Comparison of ENCODE assay signal across 8 cellular contexts in the genomic region with DNA sequence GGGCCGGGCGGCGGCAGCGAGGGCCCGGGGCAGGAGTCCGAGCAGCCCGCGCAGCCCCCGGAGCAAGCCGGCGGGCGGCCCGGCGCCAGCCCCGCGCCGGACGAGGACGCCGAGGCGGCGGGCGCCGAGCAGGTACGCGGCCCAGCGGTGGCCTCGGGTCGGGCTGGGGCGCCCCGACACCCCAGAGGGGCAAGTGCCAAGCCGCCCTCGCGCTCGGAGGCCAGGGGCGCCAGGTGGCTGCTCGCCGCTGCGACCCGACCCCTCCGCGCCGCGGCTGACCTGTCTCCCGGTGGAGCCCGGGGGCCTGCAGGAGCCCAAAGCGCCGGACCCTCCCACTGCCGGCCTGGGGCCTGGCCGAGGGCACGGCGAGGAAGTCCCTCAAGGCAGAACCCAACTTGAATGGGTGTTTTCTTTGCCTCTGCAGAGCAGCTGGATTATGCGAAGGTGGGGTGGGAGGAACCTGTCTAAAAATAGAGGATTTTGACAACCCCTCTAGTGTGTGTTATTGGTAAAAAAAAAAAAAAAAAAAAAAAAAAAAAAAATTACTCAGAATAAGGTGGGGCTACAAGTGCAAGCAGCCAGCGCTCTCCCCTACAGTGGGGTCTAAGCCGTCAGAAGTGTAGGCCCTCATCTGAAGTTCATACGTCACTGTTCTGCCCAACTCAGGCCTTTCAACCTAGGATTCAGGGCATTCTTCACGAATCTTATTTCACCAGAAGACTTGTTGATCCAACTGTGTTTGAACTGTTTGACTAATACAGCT. TPM values are rescaled to one million over a fixed set of nuclear protein-coding genes. Genes with fewer than 3 reads are reported as not detected.
A peak's percentile ranks its signal among the peaks of the same experiment; 100 is the strongest.
DNase-seq lines count a peak whose midpoint lies in the region; ATAC-seq, FAIRE-seq and TF ChIP-seq lines count a peak whose summit lies in the region.

No MANE protein-coding gene starts in this region.

- DNase-seq in GDM1 (lab: John Stamatoyannopoulos, UW) (peak; percentile 20), WTC11 (ENCODE audit: low spot score) (peak; percentile 50), H1 (ENCODE audit: low read depth in 1 of 2, low spot score in 2 of 2) (peak in 1 of 2 experiments; percentile 70), type B pancreatic cell (ENCODE audit: extremely low spot score, unreplicated experiment) (no peak), mucosa of gallbladder (ENCODE audit: low spot score) (no peak)

- peaks cover 7% of the 10 kb centered on the region for H3K23me2 ChIP-seq in H1 (ENCODE audit: low read depth, low read length)

- WGBS in HUES64 = 3% methylated on average over 56 of the region's 57 CpGs
- 11% methylated on average over 24 of the region's 57 CpGs; no CpG with 5 or more reads in 1 of the 2 experiments for WGBS in H1 (ENCODE audit: extremely low coverage in 1 of 2, insufficient coverage in 1 of 2, insufficient read length in 1 of 2, insufficient replicate concordance in 2 of 2, low coverage in 1 of 2, low lambda C conversion rate in 2 of 2, missing lambda C conversion rate in 1 of 2), 2 experiments
- 3 to 4% methylated on average over 24 to 52 of the region's 57 CpGs for WGBS in mesodermal cell (ENCODE audit: insufficient coverage in 2 of 2), 2 experiments

- H3K27me3 ChIP-seq in HUES64 (ENCODE audit: insufficient read depth, low read length) (peaks cover 9% of the 10 kb centered on the region), H1 (replicated peaks in 1 of 4; ENCODE audit: control insufficient read depth in 3 of 4, extremely low read depth in 1 of 4, insufficient read depth in 3 of 4, low read length in 3 of 4) (no peaks in the 10 kb centered on the region; a peak in 1 of 7 replicates)

- no peak overlapping the region for H2BK120ac ChIP-seq in H1 (replicated peaks; ENCODE audit: low read depth, low read length)

- H3K27me3 Mint-ChIP-seq in WTC11 (ENCODE audit: low read depth) = no peaks in the 10 kb centered on the region
- no peaks in the 10 kb centered on the region for H3K27me3 Mint-ChIP-seq in type B pancreatic cell

- H2BK5ac ChIP-seq in H1 (ENCODE audit: low read depth, low read length) = no peak overlapping the region

- no peaks in the 10 kb centered on the region for H4K20me1 ChIP-seq in H1 (replicated peaks in 1 of 2; ENCODE audit: control insufficient read depth in 1 of 2, insufficient read depth in 2 of 2, low read length in 2 of 2)

- ATAC-seq in GM21526 (IDR thresholded peaks at IDR 0.05; ENCODE audit: low FRiP score, unreplicated experiment) (peak; percentile 42), WTC11 (peak; percentile 51)

- no peak overlapping the region for H3K27ac Mint-ChIP-seq in WTC11
- peak overlapping the region; percentile 57 for H3K27ac Mint-ChIP-seq in type B pancreatic cell

- H3K4me1 ChIP-seq in HUES64 (ENCODE audit: insufficient read depth, low read length) = peaks cover 9% of the 10 kb centered on the region; the same call in 1 of the 2 replicates
- H3K4me1 ChIP-seq in H1 (replicated peaks in 1 of 4; ENCODE audit: control insufficient read depth in 3 of 4, insufficient read depth in 4 of 4, low read length in 3 of 4) = peaks cover 1 to 6% (median 2%) of the 10 kb centered on the region in 4 experiments; a peak in 4 of 7 replicates
- peaks cover 11% of the 10 kb centered on the region for H3K4me1 ChIP-seq in mesodermal cell (ENCODE audit: control insufficient read depth, insufficient read depth, low read length, poor library complexity, severe bottlenecking)

- H3K18ac ChIP-seq in H1 (ENCODE audit: extremely low read depth, low read length) = no peak overlapping the region; the same call in 1 of the 2 replicates

- no peak overlapping the region for H3K27ac ChIP-seq in HUES64 (ENCODE audit: low read depth, low read length)
- H3K27ac ChIP-seq in H1 (ENCODE audit: low read depth, low read length) = no peak overlapping the region
- H3K27ac ChIP-seq in mesodermal cell (ENCODE audit: low read depth, low read length, severe bottlenecking) = no peak overlapping the region

- H2BK20ac ChIP-seq in H1 (ENCODE audit: low read length) = no peak overlapping the region

- peak overlapping the region; percentile 69 for H3K4me3 ChIP-seq in HUES64 (ENCODE audit: low read length)
- peak overlapping the region; percentile 61 to 89 (median 74) for H3K4me3 ChIP-seq in H1 (ENCODE audit: extremely low read depth in 1 of 4, insufficient read depth in 2 of 4, low read depth in 3 of 4, low read length in 4 of 4)
- peak overlapping the region; percentile 57 for H3K4me3 ChIP-seq in mesodermal cell (ENCODE audit: extremely low read depth, insufficient read depth, low read length, poor library complexity, severe bottlenecking)

- TF ChIP-seq EP300 in H1 (IDR thresholded peaks at IDR 0.05; ENCODE audit: borderline replicate concordance in 1 of 2, low read depth in 2 of 2, low read length in 2 of 2) = no peak

- H2AFZ ChIP-seq in H1 (ENCODE audit: low read length) = no peak overlapping the region

- no peak overlapping the region for H3K14ac ChIP-seq in H1 (ENCODE audit: insufficient read length)

- CTCF ChIA-PET in WTC11 (lab: Charles Lee) (interaction anchor here (2.0 kb wide), 1 partner anchor 11 kb away, joined by 5 read pairs; no protein-coding TSS in a partner anchor), H1 (lab: Charles Lee; ENCODE audit: partially characterized antibody) (interaction anchor here (0.6 to 1.3 kb wide), 4 partner anchors 21 to 245 kb away, joined by 3 read pairs; no protein-coding TSS in a partner anchor)

- no peak overlapping the region for H3K4ac ChIP-seq in H1 (replicated peaks; ENCODE audit: insufficient read length, low read depth, low read length)

- H3K23ac ChIP-seq in H1 (ENCODE audit: insufficient read length) = no peak overlapping the region

- H3K56ac ChIP-seq in H1 (replicated peaks; ENCODE audit: insufficient read length, low read depth, low read length) = no peak overlapping the region

- H3K4me1 Mint-ChIP-seq in WTC11 (peaks cover 40% of the 10 kb centered on the region), type B pancreatic cell (ENCODE audit: unreplicated experiment) (peaks cover 27% of the 10 kb centered on the region)

- H3K4me2 ChIP-seq in H1 (ENCODE audit: insufficient read depth in 1 of 2, low read depth in 2 of 2, low read length in 2 of 2) = peak overlapping the region; percentile 82 to 91

- H2BK12ac ChIP-seq in H1 (ENCODE audit: low read depth, low read length) = no peak overlapping the region

- no peak for FAIRE-seq in H1 (lab: Jason Lieb, UNC)

- H2AK5ac ChIP-seq in H1 (ENCODE audit: low read depth, low read length) = no peak overlapping the region

- H3K4me3 Mint-ChIP-seq in WTC11 = peak overlapping the region; percentile 73
- H3K4me3 Mint-ChIP-seq in type B pancreatic cell = peak overlapping the region; percentile 87

- H3K9me3 Mint-ChIP-seq in WTC11 (no peaks in the 10 kb centered on the region), type B pancreatic cell (no peaks in the 10 kb centered on the region)

- no peak overlapping the region for H2BK15ac ChIP-seq in H1 (ENCODE audit: low read length)

- TF ChIP-seq POLR2A in H1 (IDR thresholded peaks at IDR 0.05; ENCODE audit: control extremely low read depth in 1 of 2, low read depth in 2 of 2, low read length in 2 of 2) = 0 out of 3 replicates have a peak, but pooled peaks of 1 of the 2 experiments have one; percentile 5

- no peak for TF ChIP-seq RAD21 in H1 (IDR thresholded peaks at IDR 0.05 in 1 of 2, conservative IDR thresholded peaks at IDR 0.05 in 1 of 2; ENCODE audit: low read depth in 2 of 2, low read length in 2 of 2)

- no peak overlapping the region for H4K91ac ChIP-seq in H1 (replicated peaks; ENCODE audit: insufficient read length, low read length)

- H3K79me1 ChIP-seq in H1 (ENCODE audit: low read depth, low read length) = no peaks in the 10 kb centered on the region

- H3K9ac ChIP-seq in HUES64 (ENCODE audit: low read depth, low read length) (peak overlapping the region; percentile 67), H1 (replicated peaks in 1 of 4; ENCODE audit: extremely low read depth in 1 of 4, low read depth in 3 of 4, low read length in 3 of 4) (peak overlapping the region; percentile 14 to 90 (median 51); a peak in 6 of 7 replicates)

- POLR2A ChIA-PET in WTC11 (lab: Charles Lee) (interaction anchor here (0.6 kb wide), 1 partner anchor 89 kb away, joined by 3 read pairs; no protein-coding TSS in a partner anchor), H1 (lab: Charles Lee; ENCODE audit: partially characterized antibody) (interaction anchor here (1.6 to 1.8 kb wide), 2 partner anchors 11 to 41 kb away, joined by 4 to 5 read pairs; no protein-coding TSS in a partner anchor)

- H4K8ac ChIP-seq in H1 (ENCODE audit: extremely low read depth, insufficient read depth, low read length) = peak overlapping the region; percentile 89

- H3K36me3 Mint-ChIP-seq in WTC11 = peaks cover 8% of the 10 kb centered on the region
- peaks cover 6% of the 10 kb centered on the region for H3K36me3 Mint-ChIP-seq in type B pancreatic cell

- TF ChIP-seq CTCF in WTC11 (IDR thresholded peaks at IDR 0.05) = no peak
- no peak for TF ChIP-seq CTCF in H1 (IDR thresholded peaks at IDR 0.05; ENCODE audit: control extremely low read depth in 1 of 3, insufficient read depth in 1 of 3, low read depth in 1 of 3, low read length in 3 of 3)
- no peak for TF ChIP-seq CTCF in type B pancreatic cell (conservative IDR thresholded peaks at IDR 0.05)

- H3K79me2 ChIP-seq in H1 (ENCODE audit: control insufficient read depth in 1 of 2, insufficient read depth in 2 of 2, low read length in 2 of 2) = no peaks in the 10 kb centered on the region

- H4K5ac ChIP-seq in H1 (ENCODE audit: insufficient read length, low read depth, low read length) = no peak overlapping the region

- H3K9me3 ChIP-seq in HUES64 (ENCODE audit: insufficient read depth, low read depth, low read length) (no peaks in the 10 kb centered on the region), H1 (ENCODE audit: insufficient read depth in 2 of 2, low read depth in 1 of 2, low read length in 1 of 2) (no peaks in the 10 kb centered on the region), mesodermal cell (ENCODE audit: control insufficient read depth, low read length) (no peaks in the 10 kb centered on the region)

- H3K36me3 ChIP-seq in HUES64 (ENCODE audit: insufficient read depth, low read length) (no peaks in the 10 kb centered on the region), H1 (ENCODE audit: control insufficient read depth in 2 of 4, insufficient read depth in 4 of 4, low read length in 3 of 4) (peaks cover 0 to 3% (median 0%) of the 10 kb centered on the region in 4 experiments; a peak in 2 of 8 replicates), mesodermal cell (ENCODE audit: control insufficient read depth, insufficient read depth, low read length) (peaks cover 8% of the 10 kb centered on the region)

RNA-seq across cellular contexts. Expression of a gene that starts 0.6 kb away (rescaled TPM):
- 3.1 TPM for polyA plus RNA-seq in HUES64 (2013, experiment 1 of 2)
- polyA plus RNA-seq in HUES64 (2013, experiment 2 of 2) = 5.0 TPM
- 3.8 to 5.4 TPM (median 4.0 TPM) in 3 replicates for total RNA-seq in WTC11 (2021)
- 8.5 and 9.0 TPM in 2 replicates for total RNA-seq in H1 (2021; fragmentation: NEBNext Ultra II Directional; extraction: Animal tissue kit (Norgen Biotek cat#: 25700))
- polyA plus RNA-seq in H1 (2011; rRNA removed) = 0.69 and 1.1 TPM in 2 replicates
- 1.5 TPM for polyA plus RNA-seq in H1 (2011; cell fraction: cytosol; rRNA removed)
- 1.6 TPM for polyA plus RNA-seq in H1 (2011; cell fraction: nucleus; rRNA removed)
- 0.96 to 2.4 TPM (median 1.3 TPM) in 4 replicates for polyA plus RNA-seq in H1 (2012, experiment 1 of 2)
- polyA plus RNA-seq in H1 (2012, experiment 2 of 2) = 0.37 TPM
- polyA plus RNA-seq in H1 (2013, experiment 1 of 2) = 8.2 TPM
- 7.9 TPM for polyA plus RNA-seq in H1 (2013, experiment 2 of 2)
- polyA minus RNA-seq in H1 (2011; rRNA and poly(A)+ RNA removed) = 1.4 and 2.1 TPM in 2 replicates
- 2.7 TPM for polyA minus RNA-seq in H1 (2011; cell fraction: cytosol; rRNA and poly(A)+ RNA removed)
- polyA minus RNA-seq in H1 (2011; cell fraction: nucleus; rRNA and poly(A)+ RNA removed) = 9.7 TPM
- polyA plus RNA-seq in mesodermal cell (2013, experiment 1 of 2) = 9.0 TPM
- polyA plus RNA-seq in mesodermal cell (2013, experiment 2 of 2) = 11.3 TPM
- 3.5 and 6.0 TPM in 2 replicates for total RNA-seq in type B pancreatic cell (ENCODE audit: low replicate concordance)
- total RNA-seq in mucosa of gallbladder = 17.8 TPM

Comparison
In these comparisons a context has a peak if more than half of its experiments do, and no peak if none do; other contexts are left out.
1. DNase-seq: peak in GDM1 (single experiment) and WTC11 (single experiment); none in type B pancreatic cell (single experiment) and mucosa of gallbladder (single experiment).
2. Peak in every context shown above with its lines, with median percentiles within 50 percentile points of each other: H3K4me3 ChIP-seq.